Comparison of ENCODE assay signal across 10 cellular contexts in the genomic region with DNA sequence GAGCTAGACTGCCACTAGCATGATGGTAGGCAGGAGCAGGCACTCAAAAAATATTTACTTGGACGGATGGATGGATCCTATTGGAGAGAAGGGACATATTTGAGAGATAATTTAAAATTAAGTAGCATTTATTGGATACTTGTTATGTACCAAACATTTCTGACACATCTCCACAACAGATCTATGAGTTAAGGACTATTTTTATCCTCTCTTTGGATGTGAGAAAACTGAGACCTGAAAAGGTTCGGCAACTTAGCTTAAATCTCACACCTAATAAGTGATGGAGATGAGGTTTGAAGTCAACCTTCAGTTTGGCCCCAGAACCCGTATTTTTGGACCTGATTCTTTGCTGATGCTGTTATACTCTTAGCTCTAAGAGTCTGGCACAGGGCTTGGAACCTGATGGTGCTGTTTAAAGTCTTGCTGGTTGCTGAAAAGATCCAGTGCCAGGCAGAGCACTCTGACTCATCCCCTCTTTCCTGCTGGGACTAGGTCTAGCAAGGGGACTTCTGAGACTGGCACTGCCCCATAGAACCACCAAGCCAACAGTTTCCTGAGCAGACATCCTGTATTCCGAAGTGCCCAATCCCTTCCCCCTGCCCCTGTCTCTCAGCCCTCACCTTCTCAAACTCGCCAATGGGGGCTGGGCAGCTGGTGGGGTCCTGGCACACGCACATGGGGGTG. TPM values are rescaled to one million over a fixed set of nuclear protein-coding genes. Genes with fewer than 3 reads are reported as not detected.
A peak's percentile ranks its signal among the peaks of the same experiment; 100 is the strongest.
DNase-seq lines count a peak whose midpoint lies in the region; ATAC-seq and TF ChIP-seq lines count a peak whose summit lies in the region.
"Had no signal": no experiment of that assay in that cellular context is flagged by ENCODE, and none has a peak within 500 bp of the region (broad histone marks: within the 10 kb centered on the region; RNA-seq: fewer than 3 reads in every experiment).

No MANE protein-coding gene starts in this region.

- peak overlapping the region; percentile 76 to 94 for H3K18ac ChIP-seq in mesenchymal stem cell (ENCODE audit: low read depth in 1 of 2, low read length in 2 of 2)

- 86% methylated on average over 4 of the region's 6 CpGs for WGBS in mesenchymal stem cell
- WGBS in testis, 2 donors, result 42 to 60% methylated on average over 6 of the region's 6 CpGs

- H3K27ac ChIP-seq in Peyer's patch (peak overlapping the region; percentile 38 to 78 (median 51)), mesenchymal stem cell (ENCODE audit: low read length, poor library complexity, severe bottlenecking) (peak overlapping the region; percentile 83), testis (peak overlapping the region; percentile 56 to 93)

- H2AFZ ChIP-seq in mesenchymal stem cell (ENCODE audit: low read depth, low read length), result no peak overlapping the region

- no peak overlapping the region for H2BK5ac ChIP-seq in mesenchymal stem cell (ENCODE audit: low read depth, low read length, poor library complexity, severe bottlenecking)

- H3K4ac ChIP-seq in mesenchymal stem cell (ENCODE audit: low read depth in 1 of 2, low read length in 2 of 2), result no peak overlapping the region

- no peak for ATAC-seq in HG02571 (IDR thresholded peaks at IDR 0.05; ENCODE audit: unreplicated experiment)

- no peak overlapping the region for H2BK15ac ChIP-seq in mesenchymal stem cell (ENCODE audit: low read depth, poor library complexity, severe bottlenecking)

- H3K79me1 ChIP-seq in mesenchymal stem cell (replicated peaks; ENCODE audit: low read length, poor library complexity, severe bottlenecking), result peaks cover 24% of the 10 kb centered on the region

- H2BK120ac ChIP-seq in mesenchymal stem cell (ENCODE audit: low read depth, low read length), result no peak overlapping the region

- H3K9ac ChIP-seq in mesenchymal stem cell (ENCODE audit: low read length), result peak overlapping the region; percentile 62

- peak overlapping the region in 1 of 2 experiments; percentile 89 for H3K14ac ChIP-seq in mesenchymal stem cell (ENCODE audit: low read length in 2 of 2)

- H3K4me3 ChIP-seq in Peyer's patch (no peak overlapping the region), mesenchymal stem cell (ENCODE audit: insufficient read depth in 1 of 2, low read depth in 1 of 2, low read length in 2 of 2) (peak overlapping the region in 1 of 2 experiments; percentile 27), testis (no peak overlapping the region)

- H2AK5ac ChIP-seq in mesenchymal stem cell (ENCODE audit: low read length, severe bottlenecking), result no peak overlapping the region

- intact Hi-C loops in testis (cut with DNase I; ENCODE audit: low total_unique reads), result no loop called here

- peak overlapping the region; percentile 20 for H4K8ac ChIP-seq in mesenchymal stem cell (ENCODE audit: low read length)

- no peak overlapping the region for H3K4me2 ChIP-seq in mesenchymal stem cell (ENCODE audit: low read length, poor library complexity, severe bottlenecking)

- H3K4me1 ChIP-seq in Peyer's patch, result peaks cover 0 to 28% (median 1%) of the 10 kb centered on the region in 4 donors
- H3K4me1 ChIP-seq in mesenchymal stem cell (ENCODE audit: control insufficient read depth, insufficient read depth, low read depth, low read length), result peaks cover 28% of the 10 kb centered on the region
- H3K4me1 ChIP-seq in testis, result peaks cover 74% of the 10 kb centered on the region

- H3K36me3 ChIP-seq in Peyer's patch (peaks cover 0 to 22% (median 0%) of the 10 kb centered on the region in 3 donors), mesenchymal stem cell (ENCODE audit: control insufficient read depth in 1 of 2, insufficient read depth in 2 of 2, low read depth in 1 of 2, low read length in 2 of 2) (peaks cover 84 to 100% of the 10 kb centered on the region in 2 experiments), testis (ENCODE audit: low read depth, missing control alignments) (no peaks in the 10 kb centered on the region)

- peak overlapping the region; percentile 20 to 57 for H2BK12ac ChIP-seq in mesenchymal stem cell (ENCODE audit: low read length in 2 of 2)

- no peaks in the 10 kb centered on the region for H3K27me3 ChIP-seq in Peyer's patch
- H3K27me3 ChIP-seq in mesenchymal stem cell (ENCODE audit: control insufficient read depth in 1 of 2, insufficient read depth in 1 of 2, low read length in 2 of 2), result no peaks in the 10 kb centered on the region
- no peaks in the 10 kb centered on the region for H3K27me3 ChIP-seq in testis

- TF ChIP-seq CTCF in Peyer's patch (IDR thresholded peaks at IDR 0.05), result no peak
- no peak for TF ChIP-seq CTCF in testis (IDR thresholded peaks at IDR 0.05)

- TF ChIP-seq POLR2A in Peyer's patch (IDR thresholded peaks at IDR 0.05) (no peak), testis (IDR thresholded peaks at IDR 0.05) (no peak)

- DNase-seq in Peyer's patch (no peak), dermis blood vessel endothelial cell (peak; percentile 80), mesenchymal stem cell (peak; percentile 75), testis (no peak), ecto neural progenitor cell (ENCODE audit: low spot score) (no peak)
- DNase-seq in activated CD4-positive, CD25-positive, alpha-beta regulatory T cell (lab: John Stamatoyannopoulos, UW), result no peak
- DNase-seq in effector CD8-positive, alpha-beta T cell (lab: John Stamatoyannopoulos, UW), result no peak
- DNase-seq: effector memory CD4-positive, alpha-beta T cell; NCI-H345 had no signal

- H3K23ac ChIP-seq in mesenchymal stem cell (ENCODE audit: low read length in 2 of 2), result no peak overlapping the region

- H3K9me3 ChIP-seq in Peyer's patch (no peaks in the 10 kb centered on the region), mesenchymal stem cell (ENCODE audit: control insufficient read depth, low read length) (no peaks in the 10 kb centered on the region), testis (no peaks in the 10 kb centered on the region)

- H4K91ac ChIP-seq in mesenchymal stem cell (ENCODE audit: low read length), result peak overlapping the region; percentile 66

RNA-seq across cellular contexts. Expression of a gene that starts 15.6 kb away (rescaled TPM):
- 100 to 1,000 TPM in 1 of 4 donors, 10 to 100 TPM in 3; 47.6 to 177 (median 68.6) TPM for total RNA-seq in Peyer's patch
- 756 and 1,107 TPM in 2 replicates for total RNA-seq in dermis blood vessel endothelial cell
- 5,201 TPM for polyA plus RNA-seq in mesenchymal stem cell (2013, experiment 1 of 2)
- polyA plus RNA-seq in mesenchymal stem cell (2013, experiment 2 of 2), result 4,942 TPM
- 1,000 to 10,000 TPM; 1,884 to 2,585 TPM for total RNA-seq in testis
- 3,080 TPM for polyA plus RNA-seq in testis (ENCODE audit: insufficient read depth, low read depth, low replicate concordance)

Comparison
In these comparisons a context has a peak if more than half of its experiments do, and no peak if none do; other contexts are left out.
1. DNase-seq: peak in dermis blood vessel endothelial cell (single experiment) and mesenchymal stem cell (single experiment); none in Peyer's patch (0 of 3), testis (single experiment), ecto neural progenitor cell (single experiment), activated CD4-positive, CD25-positive, alpha-beta regulatory T cell (0 of 4) and effector CD8-positive, alpha-beta T cell (single experiment).
2. Peak in every context shown above with its lines, with median percentiles within 50 percentile points of each other: H3K27ac ChIP-seq.